Comparison of ENCODE assay signal across 9 cellular contexts in the genomic region with DNA sequence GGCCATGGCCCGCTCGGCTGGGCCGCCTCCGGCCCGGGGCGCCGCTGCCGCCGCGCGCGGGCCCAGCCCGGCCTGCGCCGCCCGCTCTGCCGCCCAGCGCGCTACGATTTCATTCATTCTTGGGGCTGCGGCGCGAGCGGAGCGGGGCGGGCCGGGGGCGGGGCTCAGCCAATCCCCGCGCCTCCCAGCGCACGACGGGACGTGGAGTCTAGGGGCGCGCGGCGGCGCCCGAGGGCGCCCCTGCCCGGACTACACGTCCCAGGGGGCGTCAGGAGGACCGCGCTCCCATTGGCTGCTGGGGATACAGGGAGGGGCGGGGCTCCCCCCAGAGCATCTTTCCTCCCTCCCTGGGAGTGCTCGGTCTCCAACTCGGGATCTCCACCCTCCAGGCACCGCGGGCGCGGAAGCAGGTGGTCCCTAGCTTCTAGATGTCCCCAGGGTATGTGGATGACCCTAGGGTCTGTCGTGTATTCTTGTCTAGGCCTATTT. TPM values are rescaled to one million over a fixed set of nuclear protein-coding genes. Genes with fewer than 3 reads are reported as not detected.
DNase-seq lines count a peak whose midpoint lies in the region; ATAC-seq and TF ChIP-seq lines count a peak whose summit lies in the region.
"Had no signal": no experiment of that assay in that cellular context is flagged by ENCODE, and none has a peak within 500 bp of the region (broad histone marks: within the 10 kb centered on the region; RNA-seq: fewer than 3 reads in every experiment).

No MANE protein-coding gene starts in this region.

- no peak for TF ChIP-seq POLR2A in esophagus squamous epithelium (IDR thresholded peaks at IDR 0.05)

- H3K4me1 Mint-ChIP-seq in neural crest cell: peaks cover 32% of the 10 kb centered on the region

- H3K4me1 ChIP-seq in esophagus squamous epithelium: peaks cover 15 to 32% (median 21%) of the 10 kb centered on the region in 3 donors

- peaks cover 15 to 96% (median 25%) of the 10 kb centered on the region in 4 donors for H3K27me3 ChIP-seq in esophagus squamous epithelium

- H3K27ac Mint-ChIP-seq in neural crest cell (ENCODE audit: unreplicated experiment): no peak overlapping the region

- no peaks in the 10 kb centered on the region for H3K9me3 Mint-ChIP-seq in neural crest cell

- H3K27ac ChIP-seq in esophagus squamous epithelium (no peak overlapping the region), temporal lobe (ENCODE audit: low read depth, low read length) (peak overlapping the region; percentile 61)
- H3K27ac ChIP-seq: C4-2B had no signal

- H3K36me3 ChIP-seq in esophagus squamous epithelium: no peaks in the 10 kb centered on the region

- WGBS in esophagus squamous epithelium, 2 donors: no CpG with 5 or more reads among the region's 54 CpGs

- peak overlapping the region in 3 of 4 donors; percentile 15 to 47 (median 22) for H3K4me3 ChIP-seq in esophagus squamous epithelium

- H3K9me3 ChIP-seq in esophagus squamous epithelium: no peaks in the 10 kb centered on the region

- ATAC-seq in HG03457 (IDR thresholded peaks at IDR 0.05; ENCODE audit: unreplicated experiment): peak; percentile 69

- no peak for TF ChIP-seq CTCF in esophagus squamous epithelium (IDR thresholded peaks at IDR 0.05)
- TF ChIP-seq CTCF in neural crest cell (conservative IDR thresholded peaks at IDR 0.05): no peak

- H3K36me3 Mint-ChIP-seq in neural crest cell (ENCODE audit: low read depth): no peaks in the 10 kb centered on the region

- peaks cover 30% of the 10 kb centered on the region for H3K27me3 Mint-ChIP-seq in neural crest cell (ENCODE audit: low read depth)

- H3K4me3 Mint-ChIP-seq in neural crest cell: peak overlapping the region; percentile 85

- DNase-seq in NCI-H2081 (lab: John Stamatoyannopoulos, UW): peak; percentile 69 to 76
- DNase-seq in NCI-H2081 treated with DMSO at 0.1 percent for 48 hours (lab: John Stamatoyannopoulos, UW): no peak
- peak; percentile 80 for DNase-seq in NOMO-1 treated with dmso at 0.1 percent for 144 hours (lab: John Stamatoyannopoulos, UW; ENCODE audit: unreplicated experiment)
- peak; percentile 42 for DNase-seq in activated T-cell treated with anti-CD3 and anti-CD28 coated beads for 1 hour (ENCODE audit: low read depth)
- no peak for DNase-seq in esophagus squamous epithelium (lab: John Stamatoyannopoulos, UW)
- DNase-seq in neural crest cell (ENCODE audit: low read depth, low spot score): peak; percentile 76

- intact Hi-C loops in esophagus squamous epithelium (cut with DNase I): loop anchor here (5.0 kb wide), 1 partner anchor 327 kb away; no protein-coding TSS in a partner anchor

RNA-seq across cellular contexts. Expression of a gene that starts 5.6 kb away (rescaled TPM):
- total RNA-seq in esophagus squamous epithelium (1 to 10 TPM in 1 of 4 donors, under 1 TPM in 1, not detected in 2; 0.44 to 2.5 TPM), neural crest cell (31.7 and 35.5 TPM in 2 replicates), temporal lobe (35.4 TPM)

RNA-seq across cellular contexts. Expression of a gene that starts 26.5 kb away (rescaled TPM):
- total RNA-seq in esophagus squamous epithelium (100 to 1,000 TPM in 1 of 4 donors, 10 to 100 TPM in 2, 1 to 10 TPM in 1; 1.1 to 101 (median 26.3) TPM), neural crest cell (1.2 and 1.7 TPM in 2 replicates), temporal lobe (1.2 TPM)

RNA-seq across cellular contexts. Expression of a gene that starts 34.7 kb away (rescaled TPM):
- total RNA-seq in esophagus squamous epithelium: 100 to 1,000 TPM; 345 to 663 (median 433) TPM
- total RNA-seq in neural crest cell: 9.2 and 9.6 TPM in 2 replicates
- total RNA-seq in temporal lobe: 60.0 TPM

Comparison
In these comparisons a context has a peak if more than half of its experiments do, and no peak if none do; other contexts are left out.
1. DNase-seq: peak in NCI-H2081 (2 of 2), NOMO-1 treated with dmso at 0.1 percent for 144 hours (single experiment), activated T-cell treated with anti-CD3 and anti-CD28 coated beads for 1 hour (single experiment) and neural crest cell (single experiment); none in NCI-H2081 treated with DMSO at 0.1 percent for 48 hours (single experiment) and esophagus squamous epithelium (single experiment).